1 cellular context compared by ENCODE assay signal in genomic region chr6:4603291-4603690, GRCh38.
TF ChIP-seq lines count a peak whose summit lies in the region.

No MANE protein-coding gene starts in this region.

TF ChIP-seq in K562, 482 proteins besides CTCF, POLR2A, EP300 and RAD21 (continued from another document):
- TF ChIP-seq ZMIZ1 (IDR thresholded peaks at IDR 0.05; ENCODE audit: low read depth in 2 of 2, low read length in 2 of 2) (no peak), RNF219 (CRISPR knock-in tag; IDR thresholded peaks at IDR 0.05) (no peak), YY1 (IDR thresholded peaks at IDR 0.05; ENCODE audit: borderline replicate concordance in 1 of 3, control insufficient read depth in 1 of 3, extremely low read depth in 1 of 3, insufficient read depth in 3 of 3, insufficient read length in 1 of 3, insufficient replicate concordance in 2 of 3, low read depth in 1 of 3, low read length in 2 of 3) (no peak), LEF1 (IDR thresholded peaks at IDR 0.05) (no peak), SP2 (IDR thresholded peaks at IDR 0.05; ENCODE audit: extremely low read depth, low read depth, low read length, poor library complexity, severe bottlenecking) (no peak), SRSF1 (IDR thresholded peaks at IDR 0.05; ENCODE audit: low read depth, low read length) (no peak), TAF15 (IDR thresholded peaks at IDR 0.05; ENCODE audit: low read depth, low read length) (no peak), KLF16 (IDR thresholded peaks at IDR 0.05) (no peak), SIX5 (IDR thresholded peaks at IDR 0.05; ENCODE audit: borderline replicate concordance in 1 of 2, insufficient read depth in 1 of 2, low read depth in 1 of 2, low read length in 2 of 2) (no peak)
